In genomic region chr3:53303957-53304356, GRCh38 we compare ENCODE assay signal across 12 cellular contexts. TPM values are rescaled to one million over a fixed set of nuclear protein-coding genes. Genes with fewer than 3 reads are reported as not detected.
DNase-seq lines count a peak whose midpoint lies in the region; ATAC-seq and TF ChIP-seq lines count a peak whose summit lies in the region.
"Had no signal": no experiment of that assay in that cellular context is flagged by ENCODE, and none has a peak within 500 bp of the region (broad histone marks: within the 10 kb centered on the region; RNA-seq: fewer than 3 reads in every experiment).

No MANE protein-coding gene starts in this region.

- peaks cover 67% of the 10 kb centered on the region for H3K36me3 Mint-ChIP-seq in effector memory CD8-positive, alpha-beta T cell (ENCODE audit: insufficient read depth)

- peaks cover 3 to 5% of the 10 kb centered on the region in 2 donors for H3K4me1 Mint-ChIP-seq in effector memory CD8-positive, alpha-beta T cell (ENCODE audit: low read depth in 2 of 2)
- H3K4me1 Mint-ChIP-seq: activated T-helper 17 cell treated with anti-CD3 and anti-CD28 coated beads, Interleukin-2, amount 50 U/mL, for 72 hours had no signal

- no peak overlapping the region for H3K4me3 ChIP-seq in adipocyte (ENCODE audit: low read length)
- no peak overlapping the region for H3K4me3 ChIP-seq in subcutaneous abdominal adipose tissue (ENCODE audit: low read depth in 1 of 5, low read length in 5 of 5)
- no peak overlapping the region for H3K4me3 ChIP-seq in Peyer's patch

- H3K27ac Mint-ChIP-seq in effector memory CD8-positive, alpha-beta T cell = peak overlapping the region; percentile 30 to 69
- H3K27ac Mint-ChIP-seq: activated T-helper 17 cell treated with anti-CD3 and anti-CD28 coated beads, Interleukin-2, amount 50 U/mL, for 72 hours; mesothelial cell of epicardium had no signal

- no peak for TF ChIP-seq POLR2A in Peyer's patch (IDR thresholded peaks at IDR 0.05)

- H3K4me1 ChIP-seq in adipocyte (ENCODE audit: control insufficient read depth, insufficient read depth, low read length) (peaks cover 26% of the 10 kb centered on the region), subcutaneous abdominal adipose tissue (ENCODE audit: control insufficient read depth in 5 of 5, insufficient read depth in 5 of 5, low read length in 5 of 5) (peaks cover 0 to 26% (median 12%) of the 10 kb centered on the region in 5 donors), Peyer's patch (no peaks in the 10 kb centered on the region)

- ATAC-seq in effector memory CD8-positive, alpha-beta T cell (replicated peaks) = no peak
- ATAC-seq in left lobe of liver = peak; percentile 68
- ATAC-seq in HG03432 (IDR thresholded peaks at IDR 0.05; ENCODE audit: unreplicated experiment) = no peak
- ATAC-seq: activated T-helper 17 cell treated with anti-CD3 and anti-CD28 coated beads, Interleukin-2, amount 50 U/mL, for 72 hours had no signal

- no peaks in the 10 kb centered on the region for H3K27me3 Mint-ChIP-seq in effector memory CD8-positive, alpha-beta T cell
- H3K27me3 Mint-ChIP-seq: activated T-helper 17 cell treated with anti-CD3 and anti-CD28 coated beads, Interleukin-2, amount 50 U/mL, for 72 hours had no signal

- no peak for TF ChIP-seq CTCF in Peyer's patch (IDR thresholded peaks at IDR 0.05)

- DNase-seq in adipocyte (ENCODE audit: low read depth) = no peak
- no peak for DNase-seq in effector memory CD8-positive, alpha-beta T cell
- DNase-seq in left lobe of liver (ENCODE audit: low spot score) = no peak
- no peak for DNase-seq in Peyer's patch
- DNase-seq in NCI-H1092 (lab: John Stamatoyannopoulos, UW) = no peak
- DNase-seq: immature natural killer cell, NCI-H146, T-helper 1 cell had no signal

- H3K27ac ChIP-seq in subcutaneous abdominal adipose tissue (ENCODE audit: low read depth, low read length) (peak overlapping the region; percentile 66), Peyer's patch (no peak overlapping the region)

- H3K36me3 ChIP-seq in adipocyte (ENCODE audit: control insufficient read depth, insufficient read depth, low read length, severe bottlenecking) (peaks cover 59% of the 10 kb centered on the region), subcutaneous abdominal adipose tissue (ENCODE audit: control insufficient read depth in 5 of 5, insufficient read depth in 5 of 5, low read length in 5 of 5) (peaks cover 6 to 55% (median 32%) of the 10 kb centered on the region in 5 donors), Peyer's patch (peaks cover 0 to 59% (median 0%) of the 10 kb centered on the region in 3 donors)

- no peaks in the 10 kb centered on the region for H3K27me3 ChIP-seq in adipocyte (replicated peaks; ENCODE audit: control insufficient read depth, insufficient read depth, low read length)
- H3K27me3 ChIP-seq in subcutaneous abdominal adipose tissue (ENCODE audit: control insufficient read depth in 5 of 5, insufficient read depth in 4 of 5, low read length in 5 of 5) = no peaks in the 10 kb centered on the region
- no peaks in the 10 kb centered on the region for H3K27me3 ChIP-seq in Peyer's patch

- H3K9me3 ChIP-seq in adipocyte (ENCODE audit: control insufficient read depth, low read length) (no peaks in the 10 kb centered on the region), subcutaneous abdominal adipose tissue (ENCODE audit: control insufficient read depth in 5 of 5, low read length in 5 of 5) (no peaks in the 10 kb centered on the region), Peyer's patch (no peaks in the 10 kb centered on the region)

- H3K9me3 Mint-ChIP-seq in effector memory CD8-positive, alpha-beta T cell = no peaks in the 10 kb centered on the region
- H3K9me3 Mint-ChIP-seq: activated T-helper 17 cell treated with anti-CD3 and anti-CD28 coated beads, Interleukin-2, amount 50 U/mL, for 72 hours; immature natural killer cell; mesothelial cell of epicardium had no signal

- H3K4me3 Mint-ChIP-seq in effector memory CD8-positive, alpha-beta T cell = no peak overlapping the region
- H3K4me3 Mint-ChIP-seq: activated T-helper 17 cell treated with anti-CD3 and anti-CD28 coated beads, Interleukin-2, amount 50 U/mL, for 72 hours; immature natural killer cell; mesothelial cell of epicardium had no signal

- H3K9ac ChIP-seq in adipocyte (ENCODE audit: low read length) (peak overlapping the region; percentile 7), subcutaneous abdominal adipose tissue (ENCODE audit: low read length in 5 of 5) (peak overlapping the region in 1 of 5 donors; percentile 40)

RNA-seq across cellular contexts. Expression of gene DCP1A, which starts 43.4 kb away (rescaled TPM):
- total RNA-seq in left lobe of liver = 5.9 TPM
- total RNA-seq in Peyer's patch = 10 to 100 TPM; 14.0 to 31.4 (median 20.5) TPM

RNA-seq across cellular contexts. Expression of gene TKT, which starts 48.1 kb away (rescaled TPM):
- total RNA-seq in left lobe of liver (109 TPM), Peyer's patch (100 to 1,000 TPM; 130 to 171 (median 145) TPM)
